Comparison of ENCODE assay signal across 21 cellular contexts in the genomic region with DNA sequence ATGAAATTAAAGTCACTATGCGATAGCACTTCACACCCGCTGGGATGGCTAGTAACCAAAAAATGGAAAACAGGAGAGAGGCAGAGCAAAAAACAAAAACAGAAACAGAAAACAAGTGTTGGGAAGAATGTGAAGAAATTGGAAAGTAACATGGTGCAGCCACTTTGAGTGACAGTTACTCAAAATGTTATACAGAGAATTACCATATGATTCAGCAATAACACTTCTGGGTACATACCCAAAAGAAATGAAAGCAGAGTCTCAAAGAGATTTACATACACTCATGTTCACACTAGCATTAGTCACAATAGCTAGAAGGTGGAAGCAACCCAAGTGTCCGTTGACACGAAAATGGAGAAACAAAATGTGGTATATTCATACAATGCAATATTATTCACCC.
DNase-seq lines count a peak whose midpoint lies in the region; ATAC-seq and TF ChIP-seq lines count a peak whose summit lies in the region.
"Had no signal": no experiment of that assay in that cellular context is flagged by ENCODE, and none has a peak within 500 bp of the region (broad histone marks: within the 10 kb centered on the region; RNA-seq: fewer than 3 reads in every experiment).

No MANE protein-coding gene starts in this region.

- H3K36me3 ChIP-seq in spleen: peaks cover 0 to 46% (median 4%) of the 10 kb centered on the region in 6 donors

- TF ChIP-seq POLR2A in spleen (IDR thresholded peaks at IDR 0.05): no peak

- no peak overlapping the region for H3K27ac ChIP-seq in spleen
- H3K27ac ChIP-seq: RWPE1 had no signal

- WGBS in spleen, 5 donors: 82 to 93% (median 92%) methylated on average over 4 of the region's 4 CpGs

- POLR2A ChIA-PET in activated CD4-positive, alpha-beta T cell treated with anti-CD3 and anti-CD28 coated beads for 36 hours (lab: Charles Lee): no interaction called here

- intact Hi-C loops in activated CD4-positive, alpha-beta T cell treated with anti-CD3 and anti-CD28 coated beads for 36 hours (cut with DNase I, micrococcal nuclease): loop anchor here in 1 of 2 experiments (1.0 kb wide), 1 partner anchor 41 kb away; no protein-coding TSS in a partner anchor
- intact Hi-C loops in spleen (cut with DNase I; ENCODE audit: low total_unique reads): no loop called here

- no peaks in the 10 kb centered on the region for H3K27me3 Mint-ChIP-seq in activated CD4-positive, alpha-beta T cell treated with anti-CD3 and anti-CD28 coated beads for 36 hours
- H3K27me3 Mint-ChIP-seq in activated naive CD4-positive, alpha-beta T cell treated with anti-CD3 and anti-CD28 coated beads, Interleukin-2, amount 50 U/mL, for 24 hours: no peaks in the 10 kb centered on the region
- H3K27me3 Mint-ChIP-seq in activated naive CD4-positive, alpha-beta T cell treated with anti-CD3 and anti-CD28 coated beads, Interleukin-2, amount 10 ng/mL, durations not matched to agents 7 days and 5 days: no peaks in the 10 kb centered on the region
- H3K27me3 Mint-ChIP-seq: CD4-positive, alpha-beta T cell had no signal

- H3K9me3 Mint-ChIP-seq in activated CD4-positive, alpha-beta T cell treated with anti-CD3 and anti-CD28 coated beads for 36 hours (ENCODE audit: low read depth): no peaks in the 10 kb centered on the region
- H3K9me3 Mint-ChIP-seq in activated naive CD4-positive, alpha-beta T cell treated with anti-CD3 and anti-CD28 coated beads, Interleukin-2, amount 50 U/mL, for 24 hours: no peaks in the 10 kb centered on the region
- no peaks in the 10 kb centered on the region for H3K9me3 Mint-ChIP-seq in activated naive CD4-positive, alpha-beta T cell treated with anti-CD3 and anti-CD28 coated beads, Interleukin-2, amount 10 ng/mL, durations not matched to agents 7 days and 5 days
- H3K9me3 Mint-ChIP-seq: CD4-positive, alpha-beta T cell had no signal

- H3K4me3 Mint-ChIP-seq in activated CD4-positive, alpha-beta T cell treated with anti-CD3 and anti-CD28 coated beads for 36 hours: no peak overlapping the region
- no peak overlapping the region for H3K4me3 Mint-ChIP-seq in activated naive CD4-positive, alpha-beta T cell treated with anti-CD3 and anti-CD28 coated beads, Interleukin-2, amount 50 U/mL, for 24 hours
- no peak overlapping the region for H3K4me3 Mint-ChIP-seq in activated naive CD4-positive, alpha-beta T cell treated with anti-CD3 and anti-CD28 coated beads, Interleukin-2, amount 10 ng/mL, durations not matched to agents 7 days and 5 days
- H3K4me3 Mint-ChIP-seq: CD4-positive, alpha-beta T cell had no signal

- TF ChIP-seq CTCF in spleen (IDR thresholded peaks at IDR 0.05 in 8 of 11, conservative IDR thresholded peaks at IDR 0.05 in 3 of 11): no peak

- peak; percentile 99 for ATAC-seq in activated CD4-positive, alpha-beta T cell treated with anti-CD3 and anti-CD28 coated beads for 36 hours
- peak; percentile 50 for ATAC-seq in esophagus mucosa
- ATAC-seq: PC-3 had no signal

- peaks cover 16% of the 10 kb centered on the region for H3K4me1 Mint-ChIP-seq in activated CD4-positive, alpha-beta T cell treated with anti-CD3 and anti-CD28 coated beads for 36 hours
- H3K4me1 Mint-ChIP-seq in activated naive CD4-positive, alpha-beta T cell treated with anti-CD3 and anti-CD28 coated beads, Interleukin-2, amount 50 U/mL, for 24 hours: peaks cover 16% of the 10 kb centered on the region
- H3K4me1 Mint-ChIP-seq in activated naive CD4-positive, alpha-beta T cell treated with anti-CD3 and anti-CD28 coated beads, Interleukin-2, amount 10 ng/mL, durations not matched to agents 7 days and 5 days: no peaks in the 10 kb centered on the region

- DNase-seq in activated CD4-positive, alpha-beta T cell treated with anti-CD3 and anti-CD28 coated beads for 36 hours: peak; percentile 11
- no peak for DNase-seq in activated CD4-positive, alpha-beta T cell treated with anti-CD3 and anti-CD28 coated beads, Interleukin-2, amount 50 U/mL, for 4 hours
- no peak for DNase-seq in activated naive CD4-positive, alpha-beta T cell treated with anti-CD3 and anti-CD28 coated beads, Interleukin-2, amount 10 ng/mL, durations not matched to agents 7 days and 5 days
- DNase-seq in MV-4-11 (lab: John Stamatoyannopoulos, UW): peak; percentile 28
- DNase-seq in 8988T: no peak
- DNase-seq in spleen: no peak
- DNase-seq: Caco-2; CD4-positive, alpha-beta T cell; DMS153; GF-D8; KG1; NCI-H1048; NCI-H1436; NCI-H1930; NCI-H345; NCI-H526; PC-3; SIG-M5 had no signal

- H3K4me3 ChIP-seq in spleen: no peak overlapping the region

- H3K27me3 ChIP-seq in spleen (replicated peaks in 1 of 7): no peaks in the 10 kb centered on the region

- H3K9me3 ChIP-seq in spleen: no peaks in the 10 kb centered on the region
- H3K9me3 ChIP-seq: Caco-2 had no signal

- peaks cover 0 to 23% (median 1%) of the 10 kb centered on the region in 6 donors for H3K4me1 ChIP-seq in spleen
- H3K4me1 ChIP-seq: Caco-2 had no signal

- CTCF ChIA-PET in activated CD4-positive, alpha-beta T cell treated with anti-CD3 and anti-CD28 coated beads for 36 hours (lab: Charles Lee): no interaction called here
- CTCF ChIA-PET in activated naive CD4-positive, alpha-beta T cell treated with anti-CD3 and anti-CD28 coated beads, Interleukin-2, amount 10 ng/mL, durations not matched to agents 7 days and 5 days (lab: Charles Lee): no interaction called here

- H3K36me3 Mint-ChIP-seq in activated CD4-positive, alpha-beta T cell treated with anti-CD3 and anti-CD28 coated beads for 36 hours (ENCODE audit: low read depth): peaks cover 5% of the 10 kb centered on the region
- H3K36me3 Mint-ChIP-seq in activated naive CD4-positive, alpha-beta T cell treated with anti-CD3 and anti-CD28 coated beads, Interleukin-2, amount 50 U/mL, for 24 hours: peaks cover 16% of the 10 kb centered on the region
- H3K36me3 Mint-ChIP-seq in activated naive CD4-positive, alpha-beta T cell treated with anti-CD3 and anti-CD28 coated beads, Interleukin-2, amount 10 ng/mL, durations not matched to agents 7 days and 5 days: peaks cover 15% of the 10 kb centered on the region

- H3K27ac Mint-ChIP-seq in activated CD4-positive, alpha-beta T cell treated with anti-CD3 and anti-CD28 coated beads for 36 hours: no peak overlapping the region
- peak overlapping the region; percentile 20 for H3K27ac Mint-ChIP-seq in activated naive CD4-positive, alpha-beta T cell treated with anti-CD3 and anti-CD28 coated beads, Interleukin-2, amount 50 U/mL, for 24 hours
- H3K27ac Mint-ChIP-seq in activated naive CD4-positive, alpha-beta T cell treated with anti-CD3 and anti-CD28 coated beads, Interleukin-2, amount 10 ng/mL, durations not matched to agents 7 days and 5 days: no peak overlapping the region
- H3K27ac Mint-ChIP-seq: CD4-positive, alpha-beta T cell had no signal

Comparison
In these comparisons a context has a peak if more than half of its experiments do, and no peak if none do; other contexts are left out.
1. DNase-seq: peak in activated CD4-positive, alpha-beta T cell treated with anti-CD3 and anti-CD28 coated beads for 36 hours (single experiment) and MV-4-11 (single experiment); none in activated CD4-positive, alpha-beta T cell treated with anti-CD3 and anti-CD28 coated beads, Interleukin-2, amount 50 U/mL, for 4 hours (0 of 2), activated naive CD4-positive, alpha-beta T cell treated with anti-CD3 and anti-CD28 coated beads, Interleukin-2, amount 10 ng/mL, durations not matched to agents 7 days and 5 days (single experiment), 8988T (single experiment) and spleen (single experiment).